In genomic region chr4:111945014-111945413, GRCh38 we compare ENCODE assay signal across 26 cellular contexts.
DNase-seq lines count a peak whose midpoint lies in the region; ATAC-seq and TF ChIP-seq lines count a peak whose summit lies in the region.
"Had no signal": no experiment of that assay in that cellular context is flagged by ENCODE, and none has a peak within 500 bp of the region (broad histone marks: within the 10 kb centered on the region; RNA-seq: fewer than 3 reads in every experiment).

No MANE protein-coding gene starts in this region.

- TF ChIP-seq CTCF in MCF 10A (IDR thresholded peaks at IDR 0.05; ENCODE audit: unreplicated experiment) = no peak

- POLR2A ChIA-PET in activated CD4-positive, alpha-beta memory T cell treated with anti-CD3 and anti-CD28 coated beads for 36 hours (lab: Charles Lee) = no interaction called here
- POLR2A ChIA-PET in MCF 10A (lab: Yijun Ruan, JAX) = interaction anchor here (1.3 kb wide), 1 partner anchor 47 kb away, joined by 6 read pairs; no protein-coding TSS in a partner anchor

- in situ Hi-C loops in GM23248 (cut with MboI) = loop anchor here (10.0 kb wide), 1 partner anchor 90 kb away; no protein-coding TSS in a partner anchor

- no peaks in the 10 kb centered on the region for H3K27me3 Mint-ChIP-seq in activated CD4-positive, alpha-beta memory T cell treated with anti-CD3 and anti-CD28 coated beads for 36 hours
- peaks cover 21% of the 10 kb centered on the region for H3K27me3 Mint-ChIP-seq in MCF 10A (ENCODE audit: insufficient read depth, unreplicated experiment)
- H3K27me3 Mint-ChIP-seq: activated CD8-positive, alpha-beta T cell treated with anti-CD3 and anti-CD28 coated beads for 36 hours; CD4-positive, alpha-beta T cell had no signal

- no TSS peak for BruUV-seq in MCF 10A (replicated peaks; lab: Mats Ljungman, UMichigan)

- intact Hi-C loops in activated CD4-positive, alpha-beta memory T cell treated with anti-CD3 and anti-CD28 coated beads for 36 hours (cut with micrococcal nuclease) = no loop called here
- intact Hi-C loops in MCF 10A (cut with micrococcal nuclease) = no loop called here

- H3K9me2 ChIP-seq in GM23248 (ENCODE audit: insufficient read depth) = no peaks in the 10 kb centered on the region

- no peak for ATAC-seq in GM21367 (IDR thresholded peaks at IDR 0.05; ENCODE audit: unreplicated experiment)
- ATAC-seq: activated CD8-positive, alpha-beta T cell treated with anti-CD3 and anti-CD28 coated beads for 36 hours; lower lobe of right lung had no signal

- no peaks in the 10 kb centered on the region for H3F3A ChIP-seq in GM23248 (ENCODE audit: insufficient read depth)

- 93 to 96% methylated on average over 1 of the region's 1 CpG for WGBS in GM23248 (ENCODE audit: low coverage in 1 of 2, low lambda C conversion rate in 2 of 2, missing lambda C conversion rate in 2 of 2), 2 experiments

- H3K36me3 Mint-ChIP-seq in activated CD4-positive, alpha-beta memory T cell treated with anti-CD3 and anti-CD28 coated beads for 36 hours = no peaks in the 10 kb centered on the region
- H3K36me3 Mint-ChIP-seq in MCF 10A (ENCODE audit: insufficient read depth, unreplicated experiment) = no peaks in the 10 kb centered on the region

- no peak overlapping the region for H3K9ac ChIP-seq in GM23248

- no peaks in the 10 kb centered on the region for H4K20me1 ChIP-seq in GM23248 (ENCODE audit: insufficient read depth)

- no peak overlapping the region for H2AFZ ChIP-seq in GM23248

- no peak overlapping the region for H3K4me3 Mint-ChIP-seq in activated CD4-positive, alpha-beta memory T cell treated with anti-CD3 and anti-CD28 coated beads for 36 hours
- no peak overlapping the region for H3K4me3 Mint-ChIP-seq in MCF 10A (ENCODE audit: unreplicated experiment)
- H3K4me3 Mint-ChIP-seq: activated CD8-positive, alpha-beta T cell treated with anti-CD3 and anti-CD28 coated beads for 36 hours; CD4-positive, alpha-beta T cell; stimulated activated naive CD8-positive, alpha-beta T cell treated with anti-CD3 and anti-CD28 coated beads, Interleukin-15, Interleukin-2, amounts not matched to agents 100 ng/mL and 50 ng/mL, for 24 hours had no signal

- CTCF ChIA-PET in activated CD4-positive, alpha-beta memory T cell treated with anti-CD3 and anti-CD28 coated beads for 36 hours (lab: Charles Lee) = no interaction called here
- CTCF ChIA-PET in MCF 10A (lab: Yijun Ruan, JAX) = interaction anchor here (0.5 to 3.6 kb wide), 16 partner anchors 8 to 303 kb away, joined by 3 to 55 read pairs (median 4); no protein-coding TSS in a partner anchor

- no peak overlapping the region for H3K4me3 ChIP-seq in GM23248
- H3K4me3 ChIP-seq: adrenal gland, esophagus muscularis mucosa, lower lobe of right lung, transverse colon had no signal

- H3K27ac Mint-ChIP-seq in activated CD4-positive, alpha-beta memory T cell treated with anti-CD3 and anti-CD28 coated beads for 36 hours = no peak overlapping the region
- H3K27ac Mint-ChIP-seq in MCF 10A (ENCODE audit: low read depth, unreplicated experiment) = no peak overlapping the region
- H3K27ac Mint-ChIP-seq: activated CD8-positive, alpha-beta T cell treated with anti-CD3 and anti-CD28 coated beads for 36 hours; CD4-positive, alpha-beta T cell; stimulated activated naive CD8-positive, alpha-beta T cell treated with anti-CD3 and anti-CD28 coated beads, Interleukin-15, Interleukin-2, amounts not matched to agents 100 ng/mL and 50 ng/mL, for 24 hours had no signal

- H3K27me3 ChIP-seq in GM23248 (replicated peaks; ENCODE audit: insufficient read depth) = no peaks in the 10 kb centered on the region
- H3K27me3 ChIP-seq: adrenal gland, esophagus muscularis mucosa, neutrophil, transverse colon had no signal

- no peak overlapping the region for H3K27ac ChIP-seq in GM23248
- H3K27ac ChIP-seq: adrenal gland, esophagus muscularis mucosa, lower lobe of right lung, neutrophil, transverse colon had no signal

- H3K79me2 ChIP-seq in GM23248 (ENCODE audit: insufficient read depth) = no peaks in the 10 kb centered on the region

- no peaks in the 10 kb centered on the region for H3K36me3 ChIP-seq in GM23248 (ENCODE audit: low read depth)
- H3K36me3 ChIP-seq: adrenal gland, esophagus muscularis mucosa, lower lobe of right lung, neutrophil, transverse colon had no signal

- H3K4me1 Mint-ChIP-seq in activated CD4-positive, alpha-beta memory T cell treated with anti-CD3 and anti-CD28 coated beads for 36 hours (ENCODE audit: low read depth) = no peaks in the 10 kb centered on the region
- no peaks in the 10 kb centered on the region for H3K4me1 Mint-ChIP-seq in MCF 10A (ENCODE audit: insufficient read depth, unreplicated experiment)

- DNase-seq in GM23248 (peak; percentile 50), astrocyte of the hippocampus (ENCODE audit: low read depth, low spot score) (peak; percentile 9), iris pigment epithelial cell (ENCODE audit: low read depth) (peak; percentile 20), globus pallidus (ENCODE audit: low spot score) (no peak), MCF 10A (ENCODE audit: unreplicated experiment) (no peak)
- no peak for DNase-seq in activated CD4-positive, alpha-beta memory T cell treated with anti-CD3 and anti-CD28 coated beads for 36 hours
- DNase-seq: activated CD4-positive, CD25-positive, alpha-beta regulatory T cell; activated CD8-positive, alpha-beta T cell treated with anti-CD3 and anti-CD28 coated beads for 36 hours; activated gamma-delta T cell treated with Interleukin-2 at 50 U/mL for 16 hours; adrenal gland; CD4-positive, alpha-beta T cell; effector CD4-positive, alpha-beta T cell; glutamatergic neuron; H7; lower lobe of right lung; NCI-H1436 treated with DMSO at 0.1 percent for 48 hours; NCI-H748 treated with DMSO at 0.1 percent for 48 hours; OCI-M1; stimulated activated CD4-positive, alpha-beta T cell treated with anti-CD3 and anti-CD28 coated beads, Interleukin-4, amount 100 ng/mL, for 24 hours; T-helper 2 cell; transverse colon had no signal

- H3K4me2 ChIP-seq in GM23248 (ENCODE audit: unreplicated experiment) = no peak overlapping the region

- no peaks in the 10 kb centered on the region for H3K4me1 ChIP-seq in GM23248 (ENCODE audit: insufficient read depth)
- H3K4me1 ChIP-seq: adrenal gland, lower lobe of right lung, transverse colon had no signal

- H3K9me3 ChIP-seq in GM23248 (ENCODE audit: low read depth) = no peaks in the 10 kb centered on the region
- H3K9me3 ChIP-seq: adrenal gland, esophagus muscularis mucosa, lower lobe of right lung, neutrophil had no signal

- H3K9me3 Mint-ChIP-seq in activated CD4-positive, alpha-beta memory T cell treated with anti-CD3 and anti-CD28 coated beads for 36 hours = peaks cover 4% of the 10 kb centered on the region
- H3K9me3 Mint-ChIP-seq in MCF 10A (ENCODE audit: unreplicated experiment) = no peaks in the 10 kb centered on the region
- H3K9me3 Mint-ChIP-seq: activated CD8-positive, alpha-beta T cell treated with anti-CD3 and anti-CD28 coated beads for 36 hours; stimulated activated naive CD8-positive, alpha-beta T cell treated with anti-CD3 and anti-CD28 coated beads, Interleukin-15, Interleukin-2, amounts not matched to agents 100 ng/mL and 50 ng/mL, for 24 hours had no signal

TF ChIP-seq in PFSK-1, 5 proteins besides CTCF, POLR2A, EP300 and RAD21:
- TF ChIP-seq TAF1 (IDR thresholded peaks at IDR 0.05; ENCODE audit: borderline replicate concordance, insufficient read depth, low read length) = no peak
- TF ChIP-seq POLR2AphosphoS5 (IDR thresholded peaks at IDR 0.05; ENCODE audit: low read depth, low read length) = no peak
- TF ChIP-seq SIN3A (IDR thresholded peaks at IDR 0.05; ENCODE audit: borderline replicate concordance, insufficient read depth, low read length) = no peak
- TF ChIP-seq FOXP2 (optimal IDR thresholded peaks at IDR 0.05; ENCODE audit: borderline replicate concordance, extremely low read depth, extremely low read length, insufficient read depth) = no peak
- TF ChIP-seq, protein P1, sequence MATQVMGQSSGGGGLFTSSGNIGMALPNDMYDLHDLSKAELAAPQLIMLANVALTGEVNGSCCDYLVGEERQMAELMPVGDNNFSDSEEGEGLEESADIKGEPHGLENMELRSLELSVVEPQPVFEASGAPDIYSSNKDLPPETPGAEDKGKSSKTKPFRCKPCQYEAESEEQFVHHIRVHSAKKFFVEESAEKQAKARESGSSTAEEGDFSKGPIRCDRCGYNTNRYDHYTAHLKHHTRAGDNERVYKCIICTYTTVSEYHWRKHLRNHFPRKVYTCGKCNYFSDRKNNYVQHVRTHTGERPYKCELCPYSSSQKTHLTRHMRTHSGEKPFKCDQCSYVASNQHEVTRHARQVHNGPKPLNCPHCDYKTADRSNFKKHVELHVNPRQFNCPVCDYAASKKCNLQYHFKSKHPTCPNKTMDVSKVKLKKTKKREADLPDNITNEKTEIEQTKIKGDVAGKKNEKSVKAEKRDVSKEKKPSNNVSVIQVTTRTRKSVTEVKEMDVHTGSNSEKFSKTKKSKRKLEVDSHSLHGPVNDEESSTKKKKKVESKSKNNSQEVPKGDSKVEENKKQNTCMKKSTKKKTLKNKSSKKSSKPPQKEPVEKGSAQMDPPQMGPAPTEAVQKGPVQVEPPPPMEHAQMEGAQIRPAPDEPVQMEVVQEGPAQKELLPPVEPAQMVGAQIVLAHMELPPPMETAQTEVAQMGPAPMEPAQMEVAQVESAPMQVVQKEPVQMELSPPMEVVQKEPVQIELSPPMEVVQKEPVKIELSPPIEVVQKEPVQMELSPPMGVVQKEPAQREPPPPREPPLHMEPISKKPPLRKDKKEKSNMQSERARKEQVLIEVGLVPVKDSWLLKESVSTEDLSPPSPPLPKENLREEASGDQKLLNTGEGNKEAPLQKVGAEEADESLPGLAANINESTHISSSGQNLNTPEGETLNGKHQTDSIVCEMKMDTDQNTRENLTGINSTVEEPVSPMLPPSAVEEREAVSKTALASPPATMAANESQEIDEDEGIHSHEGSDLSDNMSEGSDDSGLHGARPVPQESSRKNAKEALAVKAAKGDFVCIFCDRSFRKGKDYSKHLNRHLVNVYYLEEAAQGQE (IDR thresholded peaks at IDR 0.05; ENCODE audit: insufficient read depth in 1 of 2, low read depth in 2 of 2, low read length in 2 of 2) = peak; percentile 65 to 91

Comparison
In these comparisons a context has a peak if more than half of its experiments do, and no peak if none do; other contexts are left out.
1. DNase-seq: peak in GM23248 (single experiment), astrocyte of the hippocampus (single experiment) and iris pigment epithelial cell (single experiment); none in activated CD4-positive, alpha-beta memory T cell treated with anti-CD3 and anti-CD28 coated beads for 36 hours (single experiment), globus pallidus (single experiment) and MCF 10A (single experiment).